11 cellular contexts compared by ENCODE assay signal in the genomic region with DNA sequence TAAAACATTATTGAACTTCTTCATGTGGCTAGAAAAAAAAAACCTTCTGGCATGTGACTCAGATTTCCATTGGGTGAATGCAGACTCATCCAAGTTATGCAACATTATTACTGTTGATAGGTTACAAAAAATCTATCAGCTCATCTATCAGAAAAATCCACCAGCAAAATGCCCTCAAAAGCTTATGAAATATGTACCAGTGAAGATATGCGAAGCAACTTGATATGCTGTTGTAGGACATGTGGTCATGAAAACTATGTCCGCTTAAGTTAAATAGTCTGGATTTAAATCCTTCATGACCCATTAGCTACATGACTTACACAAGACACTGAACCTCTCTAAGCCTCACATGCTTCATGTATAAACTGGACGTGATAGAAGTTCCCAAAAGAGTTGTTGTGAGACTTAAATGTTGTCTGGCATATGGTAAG. TPM values are rescaled to one million over a fixed set of nuclear protein-coding genes. Genes with fewer than 3 reads are reported as not detected.
DNase-seq lines count a peak whose midpoint lies in the region; ATAC-seq and TF ChIP-seq lines count a peak whose summit lies in the region.
"Had no signal": no experiment of that assay in that cellular context is flagged by ENCODE, and none has a peak within 500 bp of the region (broad histone marks: within the 10 kb centered on the region; RNA-seq: fewer than 3 reads in every experiment).

No MANE protein-coding gene starts in this region.

- no peak for TF ChIP-seq CTCF in SK-N-SH (IDR thresholded peaks at IDR 0.05)
- no peak for TF ChIP-seq CTCF in fibroblast of pulmonary artery (IDR thresholded peaks at IDR 0.05; ENCODE audit: low read length, missing control alignments)
- TF ChIP-seq CTCF in type B pancreatic cell (conservative IDR thresholded peaks at IDR 0.05): no peak

- 75% methylated on average over 3 of the region's 3 CpGs for WGBS in SK-N-SH (ENCODE audit: low lambda C conversion rate)

- peaks cover 28% of the 10 kb centered on the region for H3K4me1 Mint-ChIP-seq in type B pancreatic cell (ENCODE audit: unreplicated experiment)

- H3K9ac ChIP-seq in SK-N-SH: peak overlapping the region; percentile 24; the same call in 1 of the 2 replicates
- no peak overlapping the region for H3K9ac ChIP-seq in muscle layer of colon (ENCODE audit: low read length)

- no peaks in the 10 kb centered on the region for H3K9me2 ChIP-seq in SK-N-SH

- H3K4me3 Mint-ChIP-seq in type B pancreatic cell: no peak overlapping the region
- H3K4me3 Mint-ChIP-seq: H9 had no signal

- no peaks in the 10 kb centered on the region for H3K27me3 Mint-ChIP-seq in type B pancreatic cell

- no peaks in the 10 kb centered on the region for H3K36me3 Mint-ChIP-seq in type B pancreatic cell

- no peak for TF ChIP-seq RAD21 in SK-N-SH (IDR thresholded peaks at IDR 0.05; ENCODE audit: low read length)

- H3K4me1 ChIP-seq in SK-N-SH (ENCODE audit: control insufficient read depth in 1 of 2, insufficient read depth in 2 of 2, low read depth in 1 of 2, low read length in 1 of 2): peaks cover 0 to 12% of the 10 kb centered on the region in 2 experiments; a peak in 2 of 4 replicates
- H3K4me1 ChIP-seq in muscle layer of colon (ENCODE audit: insufficient read depth, low read length): peaks cover 45% of the 10 kb centered on the region

- H3K27me3 ChIP-seq in SK-N-SH (ENCODE audit: insufficient read depth) (no peaks in the 10 kb centered on the region), muscle layer of colon (ENCODE audit: control insufficient read depth in 1 of 2, insufficient read depth in 2 of 2, low read length in 2 of 2) (no peaks in the 10 kb centered on the region)

- H3K79me2 ChIP-seq in SK-N-SH (ENCODE audit: insufficient read depth): no peaks in the 10 kb centered on the region

- peaks cover 24% of the 10 kb centered on the region for H3F3A ChIP-seq in SK-N-SH (replicated peaks; ENCODE audit: insufficient read depth)

- peak overlapping the region; percentile 46; the same call in 1 of the 2 replicates for H3K4me2 ChIP-seq in SK-N-SH

- H3K27ac ChIP-seq in SK-N-SH (ENCODE audit: low read depth in 2 of 2, low read length in 1 of 2): peak overlapping the region; percentile 70 to 96; a peak in 3 of 4 replicates
- peak overlapping the region; percentile 31 for H3K27ac ChIP-seq in muscle layer of colon (ENCODE audit: low read depth, low read length)

- no peaks in the 10 kb centered on the region for H3K9me3 Mint-ChIP-seq in type B pancreatic cell
- H3K9me3 Mint-ChIP-seq: H9 had no signal

- DNase-seq in SK-N-SH (no peak), fibroblast of pulmonary artery (ENCODE audit: low read depth) (peak; percentile 58), type B pancreatic cell (ENCODE audit: extremely low spot score, unreplicated experiment) (no peak), iPS-NIHi11 (ENCODE audit: low spot score) (no peak), NCI-H1092 (lab: John Stamatoyannopoulos, UW) (no peak)
- DNase-seq in activated CD4-positive, alpha-beta T cell treated with anti-CD3 and anti-CD28 coated beads for 1 hour: no peak
- DNase-seq: Caco-2, H9, NCI-H2081 treated with DMSO at 0.1 percent for 48 hours had no signal

- H3K27ac Mint-ChIP-seq in type B pancreatic cell: peak overlapping the region; percentile 48
- H3K27ac Mint-ChIP-seq: H9 had no signal

- CTCF ChIA-PET in SK-N-SH (lab: Yijun Ruan, JAX): interaction anchor here (1.4 to 6.2 kb wide), 2 partner anchors 38 to 74 kb away, joined by 3 to 30 read pairs; no protein-coding TSS in a partner anchor

- H3K36me3 ChIP-seq in SK-N-SH (replicated peaks in 1 of 2; ENCODE audit: control insufficient read depth in 1 of 2, insufficient read depth in 2 of 2, low read length in 1 of 2): no peaks in the 10 kb centered on the region
- H3K36me3 ChIP-seq in muscle layer of colon (ENCODE audit: insufficient read depth, low read length): no peaks in the 10 kb centered on the region

- H2AFZ ChIP-seq in SK-N-SH (ENCODE audit: low read depth): no peak overlapping the region

- no peaks in the 10 kb centered on the region for H4K20me1 ChIP-seq in SK-N-SH (ENCODE audit: insufficient read depth)

- no peaks in the 10 kb centered on the region for H3K9me3 ChIP-seq in SK-N-SH
- no peaks in the 10 kb centered on the region for H3K9me3 ChIP-seq in muscle layer of colon (ENCODE audit: low read length)
- H3K9me3 ChIP-seq: Caco-2 had no signal

- no peak for ATAC-seq in GM19035 (IDR thresholded peaks at IDR 0.05; ENCODE audit: unreplicated experiment)

- POLR2A ChIA-PET in SK-N-SH (lab: Yijun Ruan, JAX): interaction anchor here (0.7 kb wide), 1 partner anchor 66 kb away, joined by 3 read pairs; no protein-coding TSS in a partner anchor

- no peak for TF ChIP-seq EP300 in SK-N-SH (IDR thresholded peaks at IDR 0.05; ENCODE audit: borderline replicate concordance in 1 of 2, low read depth in 1 of 2, low read length in 1 of 2)

- peak overlapping the region in 1 of 2 experiments; percentile 7; a peak in 1 of 4 replicates for H3K4me3 ChIP-seq in SK-N-SH (ENCODE audit: low read depth in 2 of 2, low read length in 1 of 2)
- H3K4me3 ChIP-seq in fibroblast of pulmonary artery (replicated peaks; ENCODE audit: low read depth, low read length): no peak overlapping the region
- no peak overlapping the region for H3K4me3 ChIP-seq in muscle layer of colon (ENCODE audit: low read depth in 1 of 2, low read length in 2 of 2)

TF ChIP-seq in SK-N-SH, 30 proteins besides CTCF, POLR2A, EP300 and RAD21:
- TF ChIP-seq, protein P1, sequence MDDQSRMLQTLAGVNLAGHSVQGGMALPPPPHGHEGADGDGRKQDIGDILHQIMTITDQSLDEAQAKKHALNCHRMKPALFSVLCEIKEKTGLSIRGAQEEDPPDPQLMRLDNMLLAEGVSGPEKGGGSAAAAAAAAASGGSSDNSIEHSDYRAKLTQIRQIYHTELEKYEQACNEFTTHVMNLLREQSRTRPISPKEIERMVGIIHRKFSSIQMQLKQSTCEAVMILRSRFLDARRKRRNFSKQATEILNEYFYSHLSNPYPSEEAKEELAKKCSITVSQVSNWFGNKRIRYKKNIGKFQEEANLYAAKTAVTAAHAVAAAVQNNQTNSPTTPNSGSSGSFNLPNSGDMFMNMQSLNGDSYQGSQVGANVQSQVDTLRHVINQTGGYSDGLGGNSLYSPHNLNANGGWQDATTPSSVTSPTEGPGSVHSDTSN (IDR thresholded peaks at IDR 0.05): no peak; the same call in 1 of the 2 replicates
- TF ChIP-seq ELF1 (IDR thresholded peaks at IDR 0.05) (no peak), FOSL2 (IDR thresholded peaks at IDR 0.05; ENCODE audit: borderline replicate concordance, low read depth) (0 out of 2 replicates have a peak, but pooled peaks have one; percentile 18)
TF ChIP-seq in SK-N-SH: peak in this region for 1.

RNA-seq across cellular contexts. Expression of gene BFSP1, which starts 12.4 kb away (rescaled TPM):
- 6.7 and 7.1 TPM in 2 replicates for polyA plus RNA-seq in SK-N-SH (2012; rRNA removed)
- 8.9 and 9.2 TPM in 2 replicates for polyA plus RNA-seq in SK-N-SH (2012; cell fraction: cytosol; rRNA removed)
- polyA plus RNA-seq in SK-N-SH (2012; cell fraction: nucleus; rRNA removed): 5.6 and 5.9 TPM in 2 replicates
- total RNA-seq in type B pancreatic cell (ENCODE audit: low replicate concordance): 1.8 and 1.9 TPM in 2 replicates

RNA-seq across cellular contexts. Expression of gene DSTN, which starts 26.3 kb away (rescaled TPM):
- 151 and 167 TPM in 2 replicates for polyA plus RNA-seq in SK-N-SH (2012; rRNA removed)
- 249 and 348 TPM in 2 replicates for polyA plus RNA-seq in SK-N-SH (2012; cell fraction: cytosol; rRNA removed)
- 57.6 and 74.2 TPM in 2 replicates for polyA plus RNA-seq in SK-N-SH (2012; cell fraction: nucleus; rRNA removed)
- 193 and 287 TPM in 2 replicates for total RNA-seq in type B pancreatic cell (ENCODE audit: low replicate concordance)
